8 cellular contexts compared by ENCODE assay signal in the genomic region with DNA sequence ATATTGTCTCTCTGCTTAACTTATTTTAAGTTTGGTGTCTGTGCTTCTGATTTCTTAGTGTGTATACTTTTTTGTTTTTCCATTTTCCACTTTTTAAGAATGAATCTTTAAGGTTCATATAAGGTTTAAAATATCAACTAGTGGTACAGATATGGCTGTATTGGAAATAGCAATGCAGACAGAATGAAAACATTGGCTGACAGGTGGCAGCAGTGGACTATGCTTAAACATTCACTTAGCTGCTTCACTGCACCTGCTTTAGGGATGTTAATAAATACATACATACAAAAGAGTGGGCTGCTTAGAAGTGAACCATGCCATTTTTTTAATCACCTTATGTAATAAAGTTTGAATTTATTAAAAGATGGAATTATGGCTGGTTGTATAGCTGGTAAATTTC. TPM values are rescaled to one million over a fixed set of nuclear protein-coding genes. Genes with fewer than 3 reads are reported as not detected.
DNase-seq lines count a peak whose midpoint lies in the region; ATAC-seq and TF ChIP-seq lines count a peak whose summit lies in the region.

No MANE protein-coding gene starts in this region.

- DNase-seq in GM12865 (ENCODE audit: low read depth) (peak; percentile 53), NCI-H146 treated with DMSO at 0.1 percent for 48 hours (lab: John Stamatoyannopoulos, UW; ENCODE audit: unreplicated experiment) (peak; percentile 24), chondrocyte (ENCODE audit: low spot score) (no peak), ecto neural progenitor cell (ENCODE audit: low spot score) (no peak)
- DNase-seq in activated T-cell treated with anti-CD3 and anti-CD28 coated beads, Interleukin-2, amount 50 U/mL, for 72 hours, result no peak

- no peak overlapping the region for H3K4me3 Mint-ChIP-seq in chondrocyte (ENCODE audit: unreplicated experiment)
- no peak overlapping the region for H3K4me3 Mint-ChIP-seq in activated T-cell treated with anti-CD3 and anti-CD28 coated beads, Interleukin-2, amount 50 U/mL, for 72 hours

- no peak overlapping the region for H3K27ac Mint-ChIP-seq in chondrocyte (ENCODE audit: unreplicated experiment)
- H3K27ac Mint-ChIP-seq in activated T-cell treated with anti-CD3 and anti-CD28 coated beads, Interleukin-2, amount 50 U/mL, for 72 hours, result no peak overlapping the region

- H3K4me1 Mint-ChIP-seq in chondrocyte (ENCODE audit: low read depth), result no peaks in the 10 kb centered on the region
- H3K4me1 Mint-ChIP-seq in activated T-cell treated with anti-CD3 and anti-CD28 coated beads, Interleukin-2, amount 50 U/mL, for 72 hours (ENCODE audit: low read depth), result peaks cover 34% of the 10 kb centered on the region

- peaks cover 31% of the 10 kb centered on the region for H3K36me3 Mint-ChIP-seq in chondrocyte (ENCODE audit: low read depth)
- peaks cover 20 to 26% of the 10 kb centered on the region in 2 donors for H3K36me3 Mint-ChIP-seq in activated T-cell treated with anti-CD3 and anti-CD28 coated beads, Interleukin-2, amount 50 U/mL, for 72 hours (ENCODE audit: insufficient read depth in 2 of 2)

- H3K27me3 Mint-ChIP-seq in chondrocyte (ENCODE audit: low read depth), result no peaks in the 10 kb centered on the region
- H3K27me3 Mint-ChIP-seq in activated T-cell treated with anti-CD3 and anti-CD28 coated beads, Interleukin-2, amount 50 U/mL, for 72 hours (ENCODE audit: low read depth), result no peaks in the 10 kb centered on the region

- peak; percentile 76 for ATAC-seq in GM21423 (IDR thresholded peaks at IDR 0.05; ENCODE audit: unreplicated experiment)
- no peak for ATAC-seq in HG03457 (IDR thresholded peaks at IDR 0.05; ENCODE audit: unreplicated experiment)
- no peak for ATAC-seq in activated T-cell treated with anti-CD3 and anti-CD28 coated beads, Interleukin-2, amount 50 U/mL, for 72 hours (replicated peaks in 1 of 2)
- ATAC-seq in HG02642 (IDR thresholded peaks at IDR 0.05; ENCODE audit: poor library complexity, unreplicated experiment), result no peak

- TF ChIP-seq CTCF in GM12865 (IDR thresholded peaks at IDR 0.05; ENCODE audit: insufficient read depth, low read depth, low read length, missing control alignments) (peak; percentile 47), chondrocyte (IDR thresholded peaks at IDR 0.05) (peak; percentile 65)

- H3K4me3 ChIP-seq in GM12865 (ENCODE audit: low read depth, low read length), result no peak overlapping the region

- H3K9me3 Mint-ChIP-seq in chondrocyte (ENCODE audit: low read depth), result no peaks in the 10 kb centered on the region
- H3K9me3 Mint-ChIP-seq in activated T-cell treated with anti-CD3 and anti-CD28 coated beads, Interleukin-2, amount 50 U/mL, for 72 hours, result no peaks in the 10 kb centered on the region

RNA-seq across cellular contexts. Expression of gene TM9SF2, which starts 27.3 kb away (rescaled TPM):
- total RNA-seq in chondrocyte, result 122 to 147 TPM (median 125 TPM) in 3 replicates
- total RNA-seq in activated T-cell treated with anti-CD3 and anti-CD28 coated beads, Interleukin-2, amount 50 U/mL, for 72 hours, result 10 to 100 TPM; 56.8 to 77.2 TPM

Comparison
In these comparisons a context has a peak if more than half of its experiments do, and no peak if none do; other contexts are left out.
1. DNase-seq: peak in GM12865 (single experiment) and NCI-H146 treated with DMSO at 0.1 percent for 48 hours (single experiment); none in chondrocyte (single experiment), ecto neural progenitor cell (single experiment) and activated T-cell treated with anti-CD3 and anti-CD28 coated beads, Interleukin-2, amount 50 U/mL, for 72 hours (0 of 2).